In genomic region chr6:13655700-13656099, GRCh38 we compare ENCODE assay signal across 25 cellular contexts.
"Had no signal": no experiment of that assay in that cellular context is flagged by ENCODE, and none has a peak within 500 bp of the region (broad histone marks: within the 10 kb centered on the region; RNA-seq: fewer than 3 reads in every experiment).

No MANE protein-coding gene starts in this region.

- H3K4me3 Mint-ChIP-seq: activated naive CD4-positive, alpha-beta T cell treated with anti-CD3 and anti-CD28 coated beads, Interleukin-2, amount 50 U/mL, for 24 hours; activated T-cell treated with anti-CD3 and anti-CD28 coated beads, Interleukin-2, amount 50 U/mL, for 4 hours; activated T-helper 17 cell treated with anti-CD3 and anti-CD28 coated beads, Interleukin-2, amount 50 U/mL, for 72 hours; central memory CD8-positive, alpha-beta T cell; natural killer cell treated with Interleukin-12 subunit alpha and Interleukin-12 subunit beta and Interleukin-15 and Interleukin-18, amount 100 ng/mL, for 72 hours had no signal

- FAIRE-seq: bronchial epithelial cell, endometrium had no signal

- DNase-seq: activated CD4-positive, alpha-beta T cell treated with anti-CD3 and anti-CD28 coated beads for 48 hours; activated CD4-positive, alpha-beta T cell treated with anti-CD3 and anti-CD28 coated beads, Interleukin-2, amount 50 U/mL, for 48 hours; activated gamma-delta T cell treated with Interleukin-2 at 50 U/mL for 16 hours; activated T-cell treated with anti-CD3 and anti-CD28 coated beads, Interleukin-2, amount 50 U/mL, for 4 hours; anterior cingulate cortex; dermis blood vessel endothelial cell; effector CD4-positive, alpha-beta T cell; islet precursor cell; left ventricle myocardium inferior; mucosa of descending colon; posterior cingulate gyrus; right cardiac atrium; spleen; stimulated activated naive CD4-positive, alpha-beta T cell; T1000; tibial artery; WERI-Rb-1 had no signal

- H3K9me3 ChIP-seq: left ventricle myocardium inferior, mucosa of descending colon, spleen, suprapubic skin, tibial artery had no signal

- H3K27ac Mint-ChIP-seq: activated naive CD4-positive, alpha-beta T cell treated with anti-CD3 and anti-CD28 coated beads, Interleukin-2, amount 50 U/mL, for 24 hours; activated T-helper 17 cell treated with anti-CD3 and anti-CD28 coated beads, Interleukin-2, amount 50 U/mL, for 72 hours; natural killer cell treated with Interleukin-12 subunit alpha and Interleukin-12 subunit beta and Interleukin-15 and Interleukin-18, amount 100 ng/mL, for 72 hours had no signal

- H3K27me3 Mint-ChIP-seq: activated naive CD4-positive, alpha-beta T cell treated with anti-CD3 and anti-CD28 coated beads, Interleukin-2, amount 50 U/mL, for 24 hours; activated T-helper 17 cell treated with anti-CD3 and anti-CD28 coated beads, Interleukin-2, amount 50 U/mL, for 72 hours; central memory CD8-positive, alpha-beta T cell; natural killer cell treated with Interleukin-12 subunit alpha and Interleukin-12 subunit beta and Interleukin-15 and Interleukin-18, amount 100 ng/mL, for 72 hours had no signal

- H3K27me3 ChIP-seq: spleen, suprapubic skin, tibial artery had no signal

- H3K27ac ChIP-seq: left ventricle myocardium inferior, spleen, suprapubic skin, tibial artery, WERI-Rb-1 had no signal

- H3K9me3 Mint-ChIP-seq: activated naive CD4-positive, alpha-beta T cell treated with anti-CD3 and anti-CD28 coated beads, Interleukin-2, amount 50 U/mL, for 24 hours; activated T-cell treated with anti-CD3 and anti-CD28 coated beads, Interleukin-2, amount 50 U/mL, for 4 hours; activated T-helper 17 cell treated with anti-CD3 and anti-CD28 coated beads, Interleukin-2, amount 50 U/mL, for 72 hours; central memory CD8-positive, alpha-beta T cell; natural killer cell treated with Interleukin-12 subunit alpha and Interleukin-12 subunit beta and Interleukin-15 and Interleukin-18, amount 100 ng/mL, for 72 hours had no signal

- H3K4me3 ChIP-seq: left ventricle myocardium inferior, mucosa of descending colon, spleen, suprapubic skin, tibial artery had no signal

- ATAC-seq: activated CD4-positive, CD25-positive, alpha-beta regulatory T cell treated with anti-CD3 and anti-CD28 coated beads, Interleukin-2, amount 50 U/mL, for 24 hours; activated T-cell treated with anti-CD3 and anti-CD28 coated beads, Interleukin-2, amount 50 U/mL, for 4 hours; activated T-helper 17 cell treated with anti-CD3 and anti-CD28 coated beads, Interleukin-2, amount 50 U/mL, for 72 hours; mucosa of descending colon; natural killer cell treated with Interleukin-12 subunit alpha and Interleukin-12 subunit beta and Interleukin-15 and Interleukin-18, amount 100 ng/mL, for 72 hours; right cardiac atrium had no signal
